24 cellular contexts compared by ENCODE assay signal in the genomic region with DNA sequence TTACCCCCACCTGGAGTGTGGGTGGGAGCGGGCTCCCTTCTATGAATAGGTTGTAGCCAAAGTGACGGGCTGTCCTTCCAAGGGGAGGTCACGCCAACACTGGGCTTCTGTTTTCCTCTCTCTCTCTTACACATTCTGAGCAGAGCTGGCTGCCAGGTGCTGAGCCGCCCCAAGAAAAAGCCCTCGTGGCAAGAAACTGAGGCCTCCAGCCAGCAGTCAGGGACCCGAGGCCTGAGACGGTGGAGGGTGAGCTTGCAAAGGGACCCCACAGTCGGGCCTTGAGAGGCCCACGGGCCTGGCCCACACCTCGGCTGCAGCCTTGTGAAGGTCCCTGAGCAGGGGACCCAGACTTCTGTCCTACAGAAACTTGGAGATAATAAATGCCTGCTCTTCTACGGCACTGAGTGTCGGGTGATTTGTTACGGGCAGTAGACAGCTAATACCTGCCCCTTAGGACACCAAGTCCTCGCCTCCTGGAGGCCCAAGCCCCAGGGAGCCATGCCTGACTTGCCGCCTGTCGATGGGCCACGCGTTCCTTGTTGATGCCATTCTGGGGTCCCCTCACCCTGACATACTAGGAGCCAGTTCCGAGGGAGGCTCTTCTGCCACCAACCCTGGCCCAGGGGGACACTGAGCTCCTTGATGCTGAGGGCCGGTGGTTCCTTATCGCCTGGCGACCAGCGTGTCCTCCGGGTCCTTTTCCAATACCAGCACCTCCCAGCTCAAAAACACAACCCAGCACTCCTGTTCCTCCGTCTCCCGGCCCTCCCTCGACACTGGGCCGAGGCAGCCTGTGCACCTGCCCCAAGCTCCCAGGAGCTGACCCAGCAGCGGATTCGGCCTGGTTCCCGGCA. TPM values are rescaled to one million over a fixed set of nuclear protein-coding genes. Genes with fewer than 3 reads are reported as not detected.
DNase-seq lines count a peak whose midpoint lies in the region; ATAC-seq, FAIRE-seq and TF ChIP-seq lines count a peak whose summit lies in the region.
"Had no signal": no experiment of that assay in that cellular context is flagged by ENCODE, and none has a peak within 500 bp of the region (broad histone marks: within the 10 kb centered on the region; RNA-seq: fewer than 3 reads in every experiment).

No MANE protein-coding gene starts in this region.

- peaks cover 6% of the 10 kb centered on the region for H3K4me1 Mint-ChIP-seq in osteocyte (ENCODE audit: unreplicated experiment)

- no peak overlapping the region for H3K9ac ChIP-seq in BLaER1

- POLR2A ChIA-PET in RWPE1 (lab: Yijun Ruan, JAX; ENCODE audit: low non-redundant PET) = no interaction called here

- ATAC-seq in HG03565 (IDR thresholded peaks at IDR 0.05; ENCODE audit: unreplicated experiment) = no peak
- ATAC-seq: A549, GM23338, HCT116 had no signal

- FAIRE-seq in urothelium cell line (lab: Jason Lieb, UNC) = no peak
- FAIRE-seq: A549, GM12891, GM18507 had no signal

- no peak overlapping the region; the same call in 1 of the 2 replicates for H3K4me2 ChIP-seq in BLaER1
- H3K4me2 ChIP-seq: A549, GM23338 had no signal

- peaks cover 54% of the 10 kb centered on the region for H3K4me1 ChIP-seq in BLaER1
- H3K4me1 ChIP-seq: BE2C had no signal

- no peaks in the 10 kb centered on the region for H4K20me1 ChIP-seq in BLaER1

- no peak overlapping the region for H3K4me3 Mint-ChIP-seq in osteocyte (ENCODE audit: unreplicated experiment)
- H3K4me3 Mint-ChIP-seq: CD4-positive, alpha-beta memory T cell; GM23338; H9 had no signal

- no peak for DNase-seq in RWPE1 (ENCODE audit: low spot score)
- peak; percentile 4 for DNase-seq in midbrain (lab: John Stamatoyannopoulos, UW)
- DNase-seq in osteocyte (ENCODE audit: extremely low spot score, unreplicated experiment) = peak; percentile 81
- DNase-seq in urothelium cell line (ENCODE audit: low spot score) = no peak
- no peak for DNase-seq in superior temporal gyrus (ENCODE audit: extremely low spot score)
- DNase-seq: 8988T; ACHN; AML-193; BE2C; C1 segment of cervical spinal cord; Calu3; CD4-positive, alpha-beta memory T cell; COR-L47; DMS53; DMS79 treated with DMSO at 0.1 percent for 48 hours; GF-D8; H9 had no signal

- H3K27me3 Mint-ChIP-seq in osteocyte (ENCODE audit: unreplicated experiment) = no peaks in the 10 kb centered on the region

- no peaks in the 10 kb centered on the region for H3K9me3 ChIP-seq in BLaER1
- H3K9me3 ChIP-seq: A549, BE2C had no signal

- H3K4me3 ChIP-seq in BLaER1 = no peak overlapping the region
- H3K4me3 ChIP-seq: A549, GM23338 had no signal

- H3K27ac Mint-ChIP-seq in osteocyte (ENCODE audit: unreplicated experiment) = no peak overlapping the region
- H3K27ac Mint-ChIP-seq: CD4-positive, alpha-beta memory T cell; GM23338; H9 had no signal

- H3K27me3 ChIP-seq in BLaER1 = no peaks in the 10 kb centered on the region

- CTCF ChIA-PET in RWPE1 (lab: Yijun Ruan, JAX) = no interaction called here

- H3K27ac ChIP-seq in BLaER1 (peak overlapping the region; percentile 41), RWPE1 (peak overlapping the region; percentile 46)
- H3K27ac ChIP-seq: A549 had no signal

- no peaks in the 10 kb centered on the region for H3K36me3 ChIP-seq in BLaER1
- H3K36me3 ChIP-seq: BE2C had no signal

- no peak for TF ChIP-seq CTCF in RWPE1 (conservative IDR thresholded peaks at IDR 0.05; ENCODE audit: low read depth)
- TF ChIP-seq CTCF in osteocyte (IDR thresholded peaks at IDR 0.05) = no peak

- H3K9me3 Mint-ChIP-seq in osteocyte (ENCODE audit: unreplicated experiment) = no peaks in the 10 kb centered on the region
- H3K9me3 Mint-ChIP-seq: CD4-positive, alpha-beta memory T cell; GM23338 had no signal

- H3K36me3 Mint-ChIP-seq in osteocyte (ENCODE audit: unreplicated experiment) = no peaks in the 10 kb centered on the region
- H3K36me3 Mint-ChIP-seq: CD4-positive, alpha-beta memory T cell had no signal

RNA-seq across cellular contexts. Expression of a gene that starts 26.1 kb away (rescaled TPM):
- total RNA-seq in osteocyte = 8.0 and 9.5 TPM in 2 replicates

RNA-seq across cellular contexts. Expression of a gene that starts 35.0 kb away (rescaled TPM):
- total RNA-seq in osteocyte = 47.9 and 51.1 TPM in 2 replicates

RNA-seq across cellular contexts. Expression of a gene that starts 54.4 kb away (rescaled TPM):
- total RNA-seq in osteocyte = 111 and 117 TPM in 2 replicates

RNA-seq across cellular contexts. Expression of a gene that starts 54.6 kb away (rescaled TPM):
- 41.7 and 46.3 TPM in 2 replicates for total RNA-seq in osteocyte

Comparison
In these comparisons a context has a peak if more than half of its experiments do, and no peak if none do; other contexts are left out.
1. DNase-seq: peak in midbrain (single experiment) and osteocyte (single experiment); none in RWPE1 (single experiment), urothelium cell line (single experiment) and superior temporal gyrus (single experiment).